ENCODE assay signal across 7 cellular contexts in the genomic region with DNA sequence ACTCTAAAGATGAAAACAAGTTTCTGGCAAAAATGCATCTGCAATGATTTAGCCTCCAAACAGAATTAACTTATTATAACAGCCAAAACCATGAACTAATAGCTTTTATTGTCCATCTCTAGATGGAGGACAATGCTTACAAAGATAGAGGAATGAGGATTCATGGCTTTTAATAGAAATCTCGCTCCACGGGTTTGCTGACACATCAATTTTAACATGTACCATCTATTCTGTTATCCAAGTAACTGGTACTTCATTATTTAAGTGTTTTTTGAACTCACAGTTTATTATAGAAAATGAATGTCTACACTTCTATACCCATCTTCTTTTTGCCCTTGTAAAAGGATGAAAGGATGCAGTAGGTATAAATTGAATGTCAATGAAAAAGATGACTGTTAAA.
"Had no signal": no experiment of that assay in that cellular context is flagged by ENCODE, and none has a peak within 500 bp of the region (broad histone marks: within the 10 kb centered on the region; RNA-seq: fewer than 3 reads in every experiment).

No MANE protein-coding gene starts in this region.

- H2AFZ ChIP-seq: GM23338 had no signal

- H3K36me3 ChIP-seq: HAP-1 had no signal

- H3K4me2 ChIP-seq: GM23338 had no signal

- DNase-seq: H7, HFFc6, KG1 had no signal

- ATAC-seq: GM23338, HCT116 had no signal

- H3K4me3 ChIP-seq: GM23338, HAP-1 had no signal

- H3K9me3 ChIP-seq: HAP-1 had no signal

- H3K27ac ChIP-seq: HL-60 had no signal
